In the genomic region with DNA sequence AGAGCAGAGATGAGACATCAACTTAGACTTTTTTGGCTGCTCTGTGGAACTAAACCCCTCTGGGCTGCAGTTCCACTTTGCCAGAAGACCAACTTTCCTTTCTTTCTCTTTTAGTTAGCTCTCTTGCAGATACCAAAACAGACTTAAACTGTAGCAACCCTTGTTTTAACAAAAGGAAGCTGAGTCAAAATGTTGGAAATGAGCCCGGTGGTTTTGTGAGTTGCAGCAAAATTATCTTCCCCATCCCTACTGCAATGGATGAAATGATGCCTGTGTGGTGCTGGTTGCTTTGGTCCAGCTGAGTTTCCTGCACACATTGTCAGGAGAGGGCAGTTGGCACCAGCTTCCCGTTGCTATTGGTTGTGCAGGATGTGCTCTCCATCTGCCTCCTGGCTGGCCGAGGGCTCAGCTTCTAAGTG, we compare ENCODE assay signal across 8 cellular contexts.
DNase-seq lines count a peak whose midpoint lies in the region; ATAC-seq, FAIRE-seq and TF ChIP-seq lines count a peak whose summit lies in the region.

No MANE protein-coding gene starts in this region.

- peak overlapping the region; percentile 90 for H3K27ac Mint-ChIP-seq in activated naive CD8-positive, alpha-beta T cell treated with anti-CD3 and anti-CD28 coated beads for 36 hours

- no peaks in the 10 kb centered on the region for H3K27me3 ChIP-seq in testis

- POLR2A ChIA-PET in A549 (lab: Yijun Ruan, JAX), result no interaction called here

- no peaks in the 10 kb centered on the region for H3K9me3 ChIP-seq in A549
- H3K9me3 ChIP-seq in testis, result no peaks in the 10 kb centered on the region

- TF ChIP-seq CTCF in A549 (IDR thresholded peaks at IDR 0.05) (no peak), testis (IDR thresholded peaks at IDR 0.05) (no peak)

- CTCF ChIA-PET in A549 (lab: Yijun Ruan, JAX), result no interaction called here

- H3K4me1 Mint-ChIP-seq in activated naive CD8-positive, alpha-beta T cell treated with anti-CD3 and anti-CD28 coated beads for 36 hours, result peaks cover 39% of the 10 kb centered on the region

- TF ChIP-seq EP300 in A549 (IDR thresholded peaks at IDR 0.05), result no peak

- no peak for DNase-seq in A549 (ENCODE audit: low read depth in 1 of 2, low spot score in 1 of 2)
- DNase-seq in activated naive CD8-positive, alpha-beta T cell treated with anti-CD3 and anti-CD28 coated beads for 36 hours, result no peak
- peak; percentile 44 for DNase-seq in hepatic stellate cell (ENCODE audit: low spot score)
- DNase-seq in testis, result peak; percentile 34
- DNase-seq in NCI-H128 (lab: John Stamatoyannopoulos, UW; ENCODE audit: unreplicated experiment), result no peak

- TF ChIP-seq POLR2A in A549 (IDR thresholded peaks at IDR 0.05; ENCODE audit: low read length) (no peak), testis (IDR thresholded peaks at IDR 0.05) (no peak)

- H3K36me3 Mint-ChIP-seq in activated naive CD8-positive, alpha-beta T cell treated with anti-CD3 and anti-CD28 coated beads for 36 hours, result peaks cover 30% of the 10 kb centered on the region

- H3K36me3 ChIP-seq in testis (ENCODE audit: low read depth, missing control alignments), result no peaks in the 10 kb centered on the region

- peak overlapping the region; percentile 57 to 58 for H3K27ac ChIP-seq in A549
- H3K27ac ChIP-seq in testis, result peak overlapping the region in 1 of 2 donors; percentile 59

- H3K4me3 Mint-ChIP-seq in activated naive CD8-positive, alpha-beta T cell treated with anti-CD3 and anti-CD28 coated beads for 36 hours, result peak overlapping the region; percentile 84

- FAIRE-seq in A549 (lab: Jason Lieb, UNC), result no peak

- WGBS in A549 (ENCODE audit: missing lambda C conversion rate), result 36% methylated on average over 3 of the region's 3 CpGs
- 52 to 53% methylated on average over 3 of the region's 3 CpGs for WGBS in testis, 2 donors

- peaks cover 56% of the 10 kb centered on the region for H3K4me1 ChIP-seq in A549
- H3K4me1 ChIP-seq in testis, result peaks cover 19% of the 10 kb centered on the region

- intact Hi-C loops in testis (cut with DNase I; ENCODE audit: low total_unique reads), result no loop called here

- H3K27me3 Mint-ChIP-seq in activated naive CD8-positive, alpha-beta T cell treated with anti-CD3 and anti-CD28 coated beads for 36 hours, result no peaks in the 10 kb centered on the region

- H3K4me3 ChIP-seq in A549, result no peak overlapping the region
- no peak overlapping the region for H3K4me3 ChIP-seq in testis

- peak overlapping the region; percentile 69 for H3K4me2 ChIP-seq in A549

- no peak for ATAC-seq in A549
- peak; percentile 19 for ATAC-seq in GM18502 (IDR thresholded peaks at IDR 0.05; ENCODE audit: poor library complexity, unreplicated experiment)
- peak; percentile 15 for ATAC-seq in HG03196 (IDR thresholded peaks at IDR 0.05; ENCODE audit: unreplicated experiment)
- no peak for ATAC-seq in HG03521 (IDR thresholded peaks at IDR 0.05; ENCODE audit: unreplicated experiment)

- no peak for TF ChIP-seq RAD21 in A549 (conservative IDR thresholded peaks at IDR 0.05 in 1 of 2, IDR thresholded peaks at IDR 0.05 in 1 of 2)

- H3K9me3 Mint-ChIP-seq in activated naive CD8-positive, alpha-beta T cell treated with anti-CD3 and anti-CD28 coated beads for 36 hours, result no peaks in the 10 kb centered on the region

TF ChIP-seq in A549, 52 proteins besides CTCF, POLR2A, EP300 and RAD21:
- TF ChIP-seq RCOR1 (IDR thresholded peaks at IDR 0.05; ENCODE audit: low read depth, low read length), result no peak
- no peak for TF ChIP-seq TP53 (CRISPR knock-in tag; IDR thresholded peaks at IDR 0.05)
- TF ChIP-seq PHF8 (IDR thresholded peaks at IDR 0.05; ENCODE audit: borderline replicate concordance, low read depth), result no peak
- TF ChIP-seq, protein P1, sequence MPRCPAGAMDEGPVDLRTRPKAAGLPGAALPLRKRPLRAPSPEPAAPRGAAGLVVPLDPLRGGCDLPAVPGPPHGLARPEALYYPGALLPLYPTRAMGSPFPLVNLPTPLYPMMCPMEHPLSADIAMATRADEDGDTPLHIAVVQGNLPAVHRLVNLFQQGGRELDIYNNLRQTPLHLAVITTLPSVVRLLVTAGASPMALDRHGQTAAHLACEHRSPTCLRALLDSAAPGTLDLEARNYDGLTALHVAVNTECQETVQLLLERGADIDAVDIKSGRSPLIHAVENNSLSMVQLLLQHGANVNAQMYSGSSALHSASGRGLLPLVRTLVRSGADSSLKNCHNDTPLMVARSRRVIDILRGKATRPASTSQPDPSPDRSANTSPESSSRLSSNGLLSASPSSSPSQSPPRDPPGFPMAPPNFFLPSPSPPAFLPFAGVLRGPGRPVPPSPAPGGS (IDR thresholded peaks at IDR 0.05), result no peak
- TF ChIP-seq FOXS1 (CRISPR knock-in tag; IDR thresholded peaks at IDR 0.05), result no peak
- no peak for TF ChIP-seq NR3C1 (IDR thresholded peaks at IDR 0.05)
- TF ChIP-seq, protein P2, sequence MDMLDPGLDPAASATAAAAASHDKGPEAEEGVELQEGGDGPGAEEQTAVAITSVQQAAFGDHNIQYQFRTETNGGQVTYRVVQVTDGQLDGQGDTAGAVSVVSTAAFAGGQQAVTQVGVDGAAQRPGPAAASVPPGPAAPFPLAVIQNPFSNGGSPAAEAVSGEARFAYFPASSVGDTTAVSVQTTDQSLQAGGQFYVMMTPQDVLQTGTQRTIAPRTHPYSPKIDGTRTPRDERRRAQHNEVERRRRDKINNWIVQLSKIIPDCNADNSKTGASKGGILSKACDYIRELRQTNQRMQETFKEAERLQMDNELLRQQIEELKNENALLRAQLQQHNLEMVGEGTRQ (IDR thresholded peaks at IDR 0.05), result no peak
- no peak for TF ChIP-seq KDM5A (IDR thresholded peaks at IDR 0.05)
- TF ChIP-seq GATA3 (IDR thresholded peaks at IDR 0.05; ENCODE audit: borderline replicate concordance), result no peak
- TF ChIP-seq ESRRA (IDR thresholded peaks at IDR 0.05; ENCODE audit: borderline replicate concordance, low read length), result no peak
- TF ChIP-seq HEYL (CRISPR knock-in tag; IDR thresholded peaks at IDR 0.05), result no peak
- TF ChIP-seq JUN (IDR thresholded peaks at IDR 0.05), result no peak
- TF ChIP-seq ZNF302 (CRISPR knock-in tag; IDR thresholded peaks at IDR 0.05), result no peak
- TF ChIP-seq POLR2AphosphoS2 (conservative IDR thresholded peaks at IDR 0.05; ENCODE audit: low read length), result no peak
- TF ChIP-seq FOSB (CRISPR knock-in tag; IDR thresholded peaks at IDR 0.05), result no peak
- TF ChIP-seq, protein P3, sequence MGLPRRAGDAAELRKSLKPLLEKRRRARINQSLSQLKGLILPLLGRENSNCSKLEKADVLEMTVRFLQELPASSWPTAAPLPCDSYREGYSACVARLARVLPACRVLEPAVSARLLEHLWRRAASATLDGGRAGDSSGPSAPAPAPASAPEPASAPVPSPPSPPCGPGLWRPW (IDR thresholded peaks at IDR 0.05), result no peak
- no peak for TF ChIP-seq EHF (CRISPR knock-in tag; IDR thresholded peaks at IDR 0.05)
- no peak for TF ChIP-seq MYC (IDR thresholded peaks at IDR 0.05; ENCODE audit: borderline replicate concordance, low read length)
- TF ChIP-seq HOXB13 (CRISPR knock-in tag; IDR thresholded peaks at IDR 0.05; ENCODE audit: low read depth), result no peak
- no peak for TF ChIP-seq EHMT2 (IDR thresholded peaks at IDR 0.05; ENCODE audit: low read depth)

Comparison
In these comparisons a context has a peak if more than half of its experiments do, and no peak if none do; other contexts are left out.
1. ATAC-seq: peak in GM18502 (single experiment) and HG03196 (single experiment); none in A549 (0 of 2) and HG03521 (single experiment).
2. DNase-seq: peak in hepatic stellate cell (single experiment) and testis (single experiment); none in A549 (0 of 2), activated naive CD8-positive, alpha-beta T cell treated with anti-CD3 and anti-CD28 coated beads for 36 hours (single experiment) and NCI-H128 (single experiment).